ENCODE assay signal across 17 cellular contexts in the genomic region with DNA sequence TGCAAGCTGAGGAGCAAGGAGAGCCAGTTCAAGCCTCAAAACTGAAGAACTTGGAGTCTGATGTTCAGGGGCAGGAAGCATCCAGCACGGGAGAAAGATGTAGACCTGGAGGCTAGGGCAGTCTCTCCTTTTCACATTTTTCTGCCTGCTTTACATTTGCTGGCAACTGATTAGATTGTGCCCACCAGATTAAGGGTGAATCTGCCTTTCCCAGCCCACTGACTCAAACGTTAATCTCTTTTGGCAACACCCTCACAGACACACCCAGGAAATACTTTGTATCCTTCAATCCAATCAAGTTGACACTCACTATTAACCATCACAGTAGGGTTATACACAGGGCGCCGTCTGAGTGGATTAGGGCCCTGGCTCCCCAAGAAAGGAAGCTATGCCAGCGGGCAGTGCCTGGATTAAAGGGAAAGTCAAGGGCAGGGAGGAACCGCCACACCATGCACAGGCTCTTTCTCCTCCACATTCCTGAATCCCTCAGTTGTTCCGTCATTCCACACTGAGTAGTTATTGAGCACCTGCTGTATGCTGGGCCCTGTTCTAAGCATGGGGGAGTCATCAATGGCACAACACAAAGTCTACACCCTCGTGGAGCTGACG. TPM values are rescaled to one million over a fixed set of nuclear protein-coding genes. Genes with fewer than 3 reads are reported as not detected.
A peak's percentile ranks its signal among the peaks of the same experiment; 100 is the strongest.
DNase-seq lines count a peak whose midpoint lies in the region; ATAC-seq, FAIRE-seq and TF ChIP-seq lines count a peak whose summit lies in the region.
"Had no signal": no experiment of that assay in that cellular context is flagged by ENCODE, and none has a peak within 500 bp of the region (broad histone marks: within the 10 kb centered on the region; RNA-seq: fewer than 3 reads in every experiment).

No MANE protein-coding gene starts in this region.

- RAD21 ChIA-PET in HCT116 (lab: Charles Lee; ENCODE audit: low non-redundant PET in 1 of 2, low total read pairs in 2 of 2, uncharacterized antibody in 2 of 2, unreplicated experiment in 2 of 2), result no interaction called here

- no peak overlapping the region for H2AK5ac ChIP-seq in trophoblast cell (ENCODE audit: low read length)

- no peaks in the 10 kb centered on the region for H3K36me3 Mint-ChIP-seq in neural progenitor cell

- FAIRE-seq in K562 (lab: Jason Lieb, UNC), result no peak
- FAIRE-seq: G401.6, GM19239 had no signal

- H3K18ac ChIP-seq in trophoblast cell (ENCODE audit: low read length), result no peak overlapping the region

- H4K91ac ChIP-seq in trophoblast cell (ENCODE audit: low read depth, low read length), result no peak overlapping the region

- H2BK12ac ChIP-seq in trophoblast cell (ENCODE audit: low read length), result no peak overlapping the region

- H3F3A ChIP-seq in neural progenitor cell (ENCODE audit: low read depth), result no peaks in the 10 kb centered on the region

- H3K4ac ChIP-seq in trophoblast cell (ENCODE audit: low read depth, low read length), result no peak overlapping the region

- in situ Hi-C loops in K562 (cut with MboI), result no loop called here

- H3K4me1 ChIP-seq in HCT116 (ENCODE audit: control insufficient read depth in 1 of 2, insufficient read depth in 2 of 2, low read length in 2 of 2) (peaks cover 39 to 46% of the 10 kb centered on the region in 2 experiments), K562 (replicated peaks in 1 of 2; ENCODE audit: control insufficient read depth in 2 of 2, insufficient read depth in 2 of 2, low read length in 2 of 2) (peaks cover 0 to 3% of the 10 kb centered on the region in 2 experiments; a peak in 3 of 5 replicates), trophoblast cell (ENCODE audit: control insufficient read depth in 1 of 2, insufficient read depth in 2 of 2, low read length in 2 of 2) (no peaks in the 10 kb centered on the region), neural progenitor cell (no peaks in the 10 kb centered on the region)

- no peak overlapping the region for H4K8ac ChIP-seq in trophoblast cell (ENCODE audit: low read depth, low read length)

- peaks cover 9% of the 10 kb centered on the region; the same call in 1 of the 2 replicates for H3K79me2 ChIP-seq in HCT116 (ENCODE audit: insufficient read depth, low read length)
- H3K79me2 ChIP-seq in K562 (ENCODE audit: control insufficient read depth, insufficient read depth, low read length), result no peaks in the 10 kb centered on the region
- H3K79me2 ChIP-seq in trophoblast cell (ENCODE audit: control insufficient read depth, insufficient read depth, low read length, poor library complexity), result no peaks in the 10 kb centered on the region
- no peaks in the 10 kb centered on the region for H3K79me2 ChIP-seq in neural progenitor cell (ENCODE audit: low read depth)

- 6% methylated on average over 9 of the region's 9 CpGs for WGBS in K562 (ENCODE audit: insufficient coverage, low coverage, missing lambda C conversion rate)
- WGBS in trophoblast cell (ENCODE audit: extremely low coverage, insufficient coverage, insufficient read length), result no CpG with 5 or more reads among the region's 9 CpGs

- intact Hi-C loops in HCT116 (cut with micrococcal nuclease) (no loop called here), K562 (cut with micrococcal nuclease) (no loop called here)

- DNase-seq in HCT116 (ENCODE audit: low read depth, low spot score) (no peak), NCI-H82 treated with DMSO at 0.1 percent for 48 hours (lab: John Stamatoyannopoulos, UW; ENCODE audit: unreplicated experiment) (peak; percentile 14), K562 (ENCODE audit: extremely low read depth in 1 of 4, low spot score in 3 of 4) (no peak), trophoblast cell (no peak), globus pallidus (ENCODE audit: low spot score) (no peak), neural progenitor cell (ENCODE audit: low spot score) (no peak), GM19238 (ENCODE audit: insufficient read length, low spot score) (no peak)
- DNase-seq: DMS 273 treated with DMSO at 0.1 percent for 48 hours, NCI-H1092 treated with DMSO at 0.1 percent for 48 hours, NCI-H146, NCI-H2081, NCI-H510A had no signal

- H3K36me3 ChIP-seq in HCT116 (ENCODE audit: control insufficient read depth in 1 of 2, insufficient read depth in 2 of 2, low read length in 2 of 2), result peaks cover 0 to 13% of the 10 kb centered on the region in 2 experiments; a peak in 1 of 4 replicates
- no peaks in the 10 kb centered on the region for H3K36me3 ChIP-seq in K562 (ENCODE audit: control insufficient read depth, insufficient read depth, low read length)
- H3K36me3 ChIP-seq in trophoblast cell (ENCODE audit: control insufficient read depth in 1 of 2, insufficient read depth in 2 of 2, low read length in 2 of 2), result no peaks in the 10 kb centered on the region
- H3K36me3 ChIP-seq in neural progenitor cell, result no peaks in the 10 kb centered on the region

- peaks cover 19% of the 10 kb centered on the region for H3K4me1 Mint-ChIP-seq in neural progenitor cell
- H3K4me1 Mint-ChIP-seq: CD14-positive monocyte had no signal

- H4K20me1 ChIP-seq in HCT116 (ENCODE audit: insufficient read depth) (no peaks in the 10 kb centered on the region), K562 (replicated peaks; ENCODE audit: control insufficient read depth, insufficient read depth, low read length) (0 out of 2 replicates have a peak, but pooled peaks cover 9% of the 10 kb centered on the region), neural progenitor cell (ENCODE audit: low read depth) (no peaks in the 10 kb centered on the region)

- no peak overlapping the region for H4K12ac ChIP-seq in trophoblast cell (ENCODE audit: low read depth, low read length)

- BruUV-seq in HCT116 (replicated peaks; lab: Mats Ljungman, UMichigan) (no TSS peak), K562 (replicated peaks; lab: Mats Ljungman, UMichigan) (no TSS peak)

- no peak overlapping the region for H3K27ac Mint-ChIP-seq in neural progenitor cell
- H3K27ac Mint-ChIP-seq: CD14-positive monocyte, GM23338 had no signal

- TF ChIP-seq POLR2A in HCT116 (IDR thresholded peaks at IDR 0.05; ENCODE audit: borderline replicate concordance, extremely low read depth, insufficient read depth, insufficient read length) (no peak), K562 (conservative IDR thresholded peaks at IDR 0.05) (no peak)

- no peaks in the 10 kb centered on the region for H3K9me2 ChIP-seq in HCT116 (ENCODE audit: insufficient read depth)

- H3K4me3 ChIP-seq in HCT116 (replicated peaks in 1 of 2; ENCODE audit: low read depth in 1 of 2, low read length in 2 of 2) (no peak overlapping the region), K562 (no peak overlapping the region), trophoblast cell (ENCODE audit: low read depth, low read length) (no peak overlapping the region), neural progenitor cell (no peak overlapping the region)
- H3K4me3 ChIP-seq: GM23338, SJSA1 had no signal

- H3K9me3 Mint-ChIP-seq in neural progenitor cell, result peaks cover 1% of the 10 kb centered on the region
- H3K9me3 Mint-ChIP-seq: CD14-positive monocyte had no signal

- CTCF ChIA-PET in HCT116 (lab: Charles Lee), result no interaction called here
- CTCF ChIA-PET in K562 (lab: Yijun Ruan, JAX; ENCODE audit: low intra/inter-chr PET ratio), result no interaction called here

- POLR2A ChIA-PET in HCT116 (lab: Charles Lee), result no interaction called here
- POLR2A ChIA-PET in K562 (lab: Yijun Ruan, JAX), result no interaction called here

- H3K23ac ChIP-seq in trophoblast cell (ENCODE audit: low read length), result no peak overlapping the region

- H3K14ac ChIP-seq in trophoblast cell (ENCODE audit: low read length), result no peak overlapping the region

- TF ChIP-seq RAD21 in HCT116 (IDR thresholded peaks at IDR 0.05; ENCODE audit: low read depth), result no peak
- TF ChIP-seq RAD21 in K562 (CRISPR knock-in tag; conservative IDR thresholded peaks at IDR 0.05 in 1 of 2, IDR thresholded peaks at IDR 0.05 in 1 of 2), result no peak

- H3K27me3 Mint-ChIP-seq in neural progenitor cell (ENCODE audit: insufficient read depth, low read depth), result peaks cover 9% of the 10 kb centered on the region

- peak; percentile 19; the same call in 1 of the 2 replicates for TF ChIP-seq EP300 in K562 (IDR thresholded peaks at IDR 0.05; ENCODE audit: low read length)

- no peaks in the 10 kb centered on the region for H3K27me3 ChIP-seq in HCT116 (ENCODE audit: insufficient read depth, low read length)
- H3K27me3 ChIP-seq in K562 (ENCODE audit: control insufficient read depth in 2 of 2, insufficient read depth in 2 of 2, low read length in 2 of 2), result peaks cover 34 to 50% of the 10 kb centered on the region in 2 experiments; a peak in 4 of 5 replicates
- H3K27me3 ChIP-seq in trophoblast cell (ENCODE audit: insufficient read depth, low read length), result no peaks in the 10 kb centered on the region
- no peaks in the 10 kb centered on the region for H3K27me3 ChIP-seq in neural progenitor cell
- H3K27me3 ChIP-seq: SJSA1 had no signal

- H3K4me2 ChIP-seq in HCT116 (ENCODE audit: low read length), result peak overlapping the region; percentile 9; the same call in 1 of the 2 replicates
- H3K4me2 ChIP-seq in K562 (ENCODE audit: insufficient read depth, low read length), result peak overlapping the region; percentile 16; the same call in 1 of the 2 replicates
- H3K4me2 ChIP-seq in trophoblast cell (ENCODE audit: low read length), result no peak overlapping the region
- H3K4me2 ChIP-seq in neural progenitor cell, result no peak overlapping the region
- H3K4me2 ChIP-seq: GM23338 had no signal

- no peak overlapping the region for H2AFZ ChIP-seq in HCT116 (ENCODE audit: low read depth, low read length, poor library complexity, severe bottlenecking)
- H2AFZ ChIP-seq in K562 (ENCODE audit: low read depth, low read length), result no peak overlapping the region
- H2AFZ ChIP-seq in trophoblast cell (ENCODE audit: insufficient read depth, low read length, poor library complexity), result no peak overlapping the region
- H2AFZ ChIP-seq in neural progenitor cell (replicated peaks), result no peak overlapping the region
- H2AFZ ChIP-seq: GM23338 had no signal

- no peaks in the 10 kb centered on the region for H3K79me1 ChIP-seq in trophoblast cell (ENCODE audit: low read length)

- H3K9me3 ChIP-seq in HCT116 (ENCODE audit: control insufficient read depth in 1 of 2, insufficient read depth in 1 of 2, low read depth in 1 of 2, low read length in 2 of 2) (no peaks in the 10 kb centered on the region), K562 (replicated peaks; ENCODE audit: control insufficient read depth, insufficient read depth, low read depth, low read length) (no peaks in the 10 kb centered on the region), trophoblast cell (ENCODE audit: insufficient read depth, low read depth, low read length) (peaks cover 2% of the 10 kb centered on the region), neural progenitor cell (ENCODE audit: low read depth) (no peaks in the 10 kb centered on the region)
- H3K9me3 ChIP-seq: SJSA1 had no signal

- TF ChIP-seq CTCF in HCT116 (IDR thresholded peaks at IDR 0.05 in 2 of 3, conservative IDR thresholded peaks at IDR 0.05 in 1 of 3; ENCODE audit: borderline replicate concordance in 1 of 3, insufficient read depth in 1 of 3, low read depth in 2 of 3, low read length in 2 of 3) (no peak), K562 (IDR thresholded peaks at IDR 0.05 in 2 of 3, conservative IDR thresholded peaks at IDR 0.05 in 1 of 3; ENCODE audit: insufficient read depth in 2 of 3, low read depth in 1 of 3, low read length in 3 of 3) (no peak), neural progenitor cell (IDR thresholded peaks at IDR 0.05) (no peak)

- H2BK120ac ChIP-seq in trophoblast cell (ENCODE audit: insufficient read depth, low read length, poor library complexity), result no peak overlapping the region

- H3K27ac ChIP-seq in HCT116 (ENCODE audit: low read depth, low read length) (no peak overlapping the region), K562 (ENCODE audit: extremely low read depth, low read depth, low read length) (no peak overlapping the region), trophoblast cell (ENCODE audit: low read depth, low read length) (no peak overlapping the region), neural progenitor cell (no peak overlapping the region)
- H3K27ac ChIP-seq: SJSA1 had no signal

- ATAC-seq in HCT116, result no peak
- no peak for ATAC-seq in K562
- ATAC-seq: GM23338 had no signal

- peaks cover 5% of the 10 kb centered on the region for H3K9me1 ChIP-seq in K562 (ENCODE audit: control insufficient read depth, insufficient read depth, low read length)

- no peak overlapping the region for H3K4me3 Mint-ChIP-seq in neural progenitor cell
- H3K4me3 Mint-ChIP-seq: CD14-positive monocyte, GM23338 had no signal

- no peak overlapping the region for H2BK5ac ChIP-seq in trophoblast cell (ENCODE audit: low read depth, low read length, poor library complexity)

- H3K9ac ChIP-seq in HCT116 (ENCODE audit: low read length) (no peak overlapping the region), K562 (ENCODE audit: insufficient read depth in 1 of 2, low read depth in 2 of 2, low read length in 2 of 2) (no peak overlapping the region), trophoblast cell (ENCODE audit: low read length) (peak overlapping the region; percentile 32), neural progenitor cell (no peak overlapping the region)

RNA-seq across cellular contexts. Expression of gene EVA1C, which starts 56.2 kb away (rescaled TPM):
- 29.3 TPM for total RNA-seq in HCT116 (2021; ENCODE audit: unreplicated experiment)
- 13.5 and 14.9 TPM in 2 replicates for polyA plus RNA-seq in HCT116 (2012)
- not detected in 2 replicates for total RNA-seq in K562 (2011; cell fraction: chromatin; rRNA removed; ENCODE audit: low replicate concordance)
- not detected in 2 replicates for total RNA-seq in K562 (2011; cell fraction: nucleolus; rRNA removed)
- not detected in 2 replicates for total RNA-seq in K562 (2011; cell fraction: nucleoplasm; rRNA removed)
- not detected in 2 replicates for total RNA-seq in K562 (2014; rRNA removed)
- not detected in 2 replicates for total RNA-seq in K562 (2014; rRNA removed; fragmentation: Illumina TruSeq; extraction: Trizol)
- total RNA-seq in K562 (2015; rRNA removed; fragmentation: Illumina TruSeq; extraction: Trizol), result not detected in 2 replicates
- 0.22 TPM in 1 of 2 replicates, not detected in the other for total RNA-seq in K562 (2021)
- not detected in 2 replicates for polyA plus RNA-seq in K562 (2011; rRNA removed)
- not detected in 2 replicates for polyA plus RNA-seq in K562 (2011; cell fraction: cytosol; rRNA removed)
- not detected in 2 replicates for polyA plus RNA-seq in K562 (2011; cell fraction: nucleus; rRNA removed)
- polyA plus RNA-seq in K562 (2012), result not detected in 2 replicates
- polyA plus RNA-seq in K562 (2014; fragmentation: Illumina TruSeq; extraction: Trizol), result not detected in 2 replicates
- not detected for polyA plus RNA-seq in K562 (2014; fragmentation: Nextera tagmentation; extraction: Ambion mirVana)
- polyA plus RNA-seq in K562 (2014; rRNA removed), result not detected in 2 replicates
- polyA minus RNA-seq in K562 (2011; rRNA and poly(A)+ RNA removed), result not detected in 2 replicates
- polyA minus RNA-seq in K562 (2011; cell fraction: cytosol; rRNA and poly(A)+ RNA removed), result 1.6 and 2.0 TPM in 2 replicates
- not detected in 2 replicates for polyA minus RNA-seq in K562 (2011; cell fraction: nucleus; rRNA and poly(A)+ RNA removed)
- not detected in 2 replicates for polyA plus RNA-seq in trophoblast cell (2013)
- total RNA-seq in neural progenitor cell (ENCODE audit: low replicate concordance), result 0.56 and 1.2 TPM in 2 replicates

Comparison
In these comparisons a context has a peak if more than half of its experiments do, and no peak if none do; other contexts are left out.
1. H3K4me2 ChIP-seq: peak in HCT116 (single experiment) and K562 (single experiment); none in trophoblast cell (single experiment) and neural progenitor cell (single experiment).
2. RNA of gene EVA1C, which starts 56.2 kb away (total RNA-seq): 29.3 TPM in HCT116 (single experiment); 0.56 to 1.2 TPM in neural progenitor cell and 0.22 TPM in K562; every median in the first group is over 10 times any median in the second.
3. Of the 22 proteins assayed by ChIP-seq in both K562 and HCT116: peak only in K562: FOSL1; only in HCT116: none; in both: none; in neither: 21.